7 cellular contexts compared by ENCODE assay signal in the genomic region with DNA sequence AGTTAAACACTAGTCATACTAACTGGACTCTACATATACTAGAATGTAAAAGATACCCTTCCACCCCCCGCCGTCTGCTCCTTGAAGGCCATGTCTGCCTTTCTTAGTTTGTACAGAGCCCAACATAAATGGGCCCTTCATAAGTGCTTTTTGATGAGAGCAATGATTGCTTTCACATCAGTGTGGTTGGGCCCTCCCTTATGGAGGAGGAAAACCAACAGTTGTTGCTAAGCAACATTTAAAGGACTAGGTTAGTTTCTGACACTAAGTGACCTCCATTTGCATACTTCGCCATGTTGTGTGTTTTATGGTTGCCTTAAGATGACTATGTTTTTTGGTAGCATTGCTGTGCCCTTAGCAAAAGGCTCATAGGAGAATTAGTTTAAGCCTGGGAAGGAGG.
DNase-seq lines count a peak whose midpoint lies in the region; ATAC-seq lines count a peak whose summit lies in the region.

No MANE protein-coding gene starts in this region.

- peaks cover 6% of the 10 kb centered on the region for H3K36me3 ChIP-seq in mesodermal cell (ENCODE audit: control insufficient read depth, insufficient read depth, low read length)

- peak; percentile 49 for ATAC-seq in GM19397 (IDR thresholded peaks at IDR 0.05; ENCODE audit: unreplicated experiment)
- peak; percentile 31 for ATAC-seq in HG03039 (IDR thresholded peaks at IDR 0.05; ENCODE audit: unreplicated experiment)
- ATAC-seq in left lobe of liver, result no peak

- H3K4me3 ChIP-seq in mesodermal cell (ENCODE audit: extremely low read depth, insufficient read depth, low read length, poor library complexity, severe bottlenecking), result no peak overlapping the region

- H3K4me1 ChIP-seq in mesodermal cell (ENCODE audit: control insufficient read depth, insufficient read depth, low read length, poor library complexity, severe bottlenecking), result peaks cover 67% of the 10 kb centered on the region

- peak in 4 of 5 donors; percentile 34 to 63 (median 38) for DNase-seq in T-helper 1 cell
- DNase-seq in cerebellum (ENCODE audit: low spot score), result no peak
- no peak for DNase-seq in activated CD4-positive, CD25-positive, alpha-beta regulatory T cell (lab: John Stamatoyannopoulos, UW)
- no peak for DNase-seq in left lobe of liver (ENCODE audit: low spot score)

- WGBS in mesodermal cell (ENCODE audit: insufficient coverage in 2 of 2), 2 experiments, result 96 to 100% methylated on average over 2 to 3 of the region's 3 CpGs

- H3K9me3 ChIP-seq in mesodermal cell (ENCODE audit: control insufficient read depth, low read length), result no peaks in the 10 kb centered on the region

- peak overlapping the region; percentile 31 for H3K27ac ChIP-seq in mesodermal cell (ENCODE audit: low read depth, low read length, severe bottlenecking)

Comparison
In these comparisons a context has a peak if more than half of its experiments do, and no peak if none do; other contexts are left out.
1. DNase-seq: peak in T-helper 1 cell (4 of 5); none in cerebellum (single experiment), activated CD4-positive, CD25-positive, alpha-beta regulatory T cell (0 of 4) and left lobe of liver (single experiment).